In genomic region chr1:4655674-4656532, GRCh38 we compare ENCODE assay signal across 8 cellular contexts. TPM values are rescaled to one million over a fixed set of nuclear protein-coding genes. Genes with fewer than 3 reads are reported as not detected.
DNase-seq lines count a peak whose midpoint lies in the region; ATAC-seq and TF ChIP-seq lines count a peak whose summit lies in the region.

No MANE protein-coding gene starts in this region.

- ATAC-seq in HG02885 (IDR thresholded peaks at IDR 0.05; ENCODE audit: poor library complexity, unreplicated experiment) = no peak
- ATAC-seq in HG02981 (IDR thresholded peaks at IDR 0.05; ENCODE audit: unreplicated experiment) = no peak

- H3K9me3 Mint-ChIP-seq in activated T-cell treated with anti-CD3 and anti-CD28 coated beads, Interleukin-2, amount 50 U/mL, for 24 hours = no peaks in the 10 kb centered on the region

- H3K4me1 Mint-ChIP-seq in activated T-cell treated with anti-CD3 and anti-CD28 coated beads, Interleukin-2, amount 50 U/mL, for 24 hours (ENCODE audit: low read depth) = peaks cover 7% of the 10 kb centered on the region

- TF ChIP-seq CTCF in epithelial cell of esophagus (IDR thresholded peaks at IDR 0.05; ENCODE audit: insufficient read depth, low read depth, low read length, missing control alignments) = peak; percentile 63

- H3K4me3 ChIP-seq in epithelial cell of esophagus (ENCODE audit: low read length) = no peak overlapping the region

- DNase-seq in activated T-cell treated with anti-CD3 and anti-CD28 coated beads, Interleukin-2, amount 50 U/mL, for 24 hours = peak; percentile 30
- no peak for DNase-seq in activated T-cell treated with anti-CD3 and anti-CD28 coated beads for 4 hours
- peak; percentile 36 for DNase-seq in NCI-H748 treated with DMSO at 0.1 percent for 48 hours (lab: John Stamatoyannopoulos, UW)
- DNase-seq in epithelial cell of esophagus (ENCODE audit: low read depth) = peak; percentile 51
- peak; percentile 29 for DNase-seq in mucosa of gallbladder (ENCODE audit: low spot score)
- DNase-seq in stimulated activated naive CD4-positive, alpha-beta T cell (lab: John Stamatoyannopoulos, UW) = no peak

- H3K27ac Mint-ChIP-seq in activated T-cell treated with anti-CD3 and anti-CD28 coated beads, Interleukin-2, amount 50 U/mL, for 24 hours = no peak overlapping the region

- peaks cover 70% of the 10 kb centered on the region for H3K27me3 Mint-ChIP-seq in activated T-cell treated with anti-CD3 and anti-CD28 coated beads, Interleukin-2, amount 50 U/mL, for 24 hours

- no peaks in the 10 kb centered on the region for H3K36me3 Mint-ChIP-seq in activated T-cell treated with anti-CD3 and anti-CD28 coated beads, Interleukin-2, amount 50 U/mL, for 24 hours (ENCODE audit: low read depth)

- no peak overlapping the region for H3K4me3 Mint-ChIP-seq in activated T-cell treated with anti-CD3 and anti-CD28 coated beads, Interleukin-2, amount 50 U/mL, for 24 hours

RNA-seq across cellular contexts. Expression of gene AJAP1, which starts 1.5 kb away (rescaled TPM):
- total RNA-seq in mucosa of gallbladder = 0.43 TPM

Comparison
In these comparisons a context has a peak if more than half of its experiments do, and no peak if none do; other contexts are left out.
1. DNase-seq: peak in activated T-cell treated with anti-CD3 and anti-CD28 coated beads, Interleukin-2, amount 50 U/mL, for 24 hours (single experiment), NCI-H748 treated with DMSO at 0.1 percent for 48 hours (single experiment), epithelial cell of esophagus (single experiment) and mucosa of gallbladder (single experiment); none in activated T-cell treated with anti-CD3 and anti-CD28 coated beads for 4 hours (single experiment) and stimulated activated naive CD4-positive, alpha-beta T cell (0 of 6).